8 cellular contexts compared by ENCODE assay signal in genomic region chr2:205706769-205707375, GRCh38. TPM values are rescaled to one million over a fixed set of nuclear protein-coding genes. Genes with fewer than 3 reads are reported as not detected.
DNase-seq lines count a peak whose midpoint lies in the region; ATAC-seq and TF ChIP-seq lines count a peak whose summit lies in the region.

No MANE protein-coding gene starts in this region.

- intact Hi-C loops in natural killer cell (cut with micrococcal nuclease) (no loop called here), aorta (cut with DNase I) (loop anchor here in 1 of 2 donors (5.0 kb wide), 1 partner anchor 50 kb away; no protein-coding TSS in a partner anchor)

- H3K4me3 ChIP-seq in aorta (ENCODE audit: low read length in 2 of 2), result no peak overlapping the region

- H3K9me3 Mint-ChIP-seq in endothelial cell (ENCODE audit: unreplicated experiment), result no peaks in the 10 kb centered on the region
- no peaks in the 10 kb centered on the region for H3K9me3 Mint-ChIP-seq in natural killer cell

- peaks cover 0 to 10% of the 10 kb centered on the region in 2 donors for H3K4me1 ChIP-seq in aorta (ENCODE audit: control insufficient read depth in 1 of 2, insufficient read depth in 2 of 2, low read length in 2 of 2)

- no peaks in the 10 kb centered on the region for H3K36me3 ChIP-seq in aorta (ENCODE audit: control insufficient read depth in 1 of 2, insufficient read depth in 2 of 2, low read length in 1 of 2)

- peak overlapping the region; percentile 81 for H3K27ac Mint-ChIP-seq in T-helper 17 cell
- peak overlapping the region; percentile 83 for H3K27ac Mint-ChIP-seq in endothelial cell (ENCODE audit: unreplicated experiment)
- H3K27ac Mint-ChIP-seq in natural killer cell, result peak overlapping the region; percentile 36 to 78

- H3K27me3 Mint-ChIP-seq in T-helper 17 cell (peaks cover 10% of the 10 kb centered on the region), endothelial cell (ENCODE audit: unreplicated experiment) (peaks cover 13% of the 10 kb centered on the region), natural killer cell (ENCODE audit: low read depth in 2 of 2) (peaks cover 0 to 1% of the 10 kb centered on the region in 2 donors)

- ATAC-seq in GM19467 (IDR thresholded peaks at IDR 0.05; ENCODE audit: unreplicated experiment) (peak; percentile 94), HG03521 (IDR thresholded peaks at IDR 0.05; ENCODE audit: unreplicated experiment) (peak; percentile 90), T-helper 17 cell (peak; percentile 88), natural killer cell (peak; percentile 52 to 71 (median 70)), aorta (ENCODE audit: low FRiP score) (peak; percentile 65)

- no peak for TF ChIP-seq CTCF in endothelial cell (IDR thresholded peaks at IDR 0.05; ENCODE audit: unreplicated experiment)
- no peak for TF ChIP-seq CTCF in natural killer cell (IDR thresholded peaks at IDR 0.05)

- H3K4me1 Mint-ChIP-seq in T-helper 17 cell (peaks cover 14% of the 10 kb centered on the region), endothelial cell (ENCODE audit: unreplicated experiment) (peaks cover 63% of the 10 kb centered on the region), natural killer cell (peaks cover 7 to 11% of the 10 kb centered on the region in 2 donors)

- H3K9me3 ChIP-seq in T-helper 17 cell (ENCODE audit: control insufficient read depth, low read length, poor library complexity, severe bottlenecking) (no peaks in the 10 kb centered on the region), aorta (ENCODE audit: control insufficient read depth, low read length) (no peaks in the 10 kb centered on the region)

- DNase-seq in GM03348 (ENCODE audit: low spot score), result peak; percentile 77
- DNase-seq in T-helper 17 cell, result no peak
- DNase-seq in endothelial cell (ENCODE audit: low spot score), result peak; percentile 22
- no peak for DNase-seq in natural killer cell
- DNase-seq in aorta, result peak in 1 of 2 donors; percentile 85
- no peak for DNase-seq in iPS-NIHi11 (ENCODE audit: low spot score)

- peak overlapping the region; percentile 28 to 96 for H3K27ac ChIP-seq in aorta (ENCODE audit: low read depth in 1 of 2, low read length in 2 of 2)

- WGBS in aorta, 2 donors, result 44 to 53% methylated on average over 10 of the region's 10 CpGs

- H3K4me3 Mint-ChIP-seq in T-helper 17 cell (peak overlapping the region; percentile 66), endothelial cell (ENCODE audit: unreplicated experiment) (peak overlapping the region; percentile 21), natural killer cell (no peak overlapping the region)

- H3K36me3 Mint-ChIP-seq in T-helper 17 cell (ENCODE audit: low read depth), result no peaks in the 10 kb centered on the region
- H3K36me3 Mint-ChIP-seq in endothelial cell (ENCODE audit: low read depth, unreplicated experiment), result peaks cover 47% of the 10 kb centered on the region
- no peaks in the 10 kb centered on the region for H3K36me3 Mint-ChIP-seq in natural killer cell

- no peaks in the 10 kb centered on the region for H3K27me3 ChIP-seq in aorta (ENCODE audit: control insufficient read depth in 1 of 2, insufficient read depth in 2 of 2, low read length in 1 of 2)

RNA-seq across cellular contexts. Expression of gene NRP2, which starts 24.6 kb away (rescaled TPM):
- total RNA-seq in T-helper 17 cell (1 to 10 TPM in 1 of 2 donors, under 1 TPM in 1; 0.68 to 3.1 TPM), endothelial cell (ENCODE audit: unreplicated experiment) (258 TPM), natural killer cell (under 1 TPM in 1 of 3 donors, not detected in 2; 0.40 TPM), aorta (10 to 100 TPM; 41.5 to 67.3 TPM)
- 10 to 100 TPM; 13.6 to 15.5 TPM for polyA plus RNA-seq in aorta

Comparison
In these comparisons a context has a peak if more than half of its experiments do, and no peak if none do; other contexts are left out.
1. DNase-seq: peak in GM03348 (single experiment) and endothelial cell (single experiment); none in T-helper 17 cell (0 of 3), natural killer cell (single experiment) and iPS-NIHi11 (single experiment).
2. RNA of gene NRP2, which starts 24.6 kb away (total RNA-seq): 258 TPM in endothelial cell (single experiment) and 41.5 to 67.3 TPM in aorta; 0.68 to 3.1 TPM in T-helper 17 cell and 0.40 TPM in natural killer cell; every median in the first group is over 10 times any median in the second.
3. Peak in every context shown above with its lines, with median percentiles within 50 percentile points of each other: ATAC-seq and H3K27ac Mint-ChIP-seq.